7 cellular contexts compared by ENCODE assay signal in genomic region chr11:66258473-66258893, GRCh38. TPM values are rescaled to one million over a fixed set of nuclear protein-coding genes. Genes with fewer than 3 reads are reported as not detected.
DNase-seq lines count a peak whose midpoint lies in the region; ATAC-seq lines count a peak whose summit lies in the region.

No MANE protein-coding gene starts in this region.

- H3K27me3 ChIP-seq in iPS-20b (ENCODE audit: insufficient read depth, low read length): no peaks in the 10 kb centered on the region; the same call in 1 of the 2 replicates
- no peaks in the 10 kb centered on the region for H3K27me3 ChIP-seq in subcutaneous abdominal adipose tissue (ENCODE audit: control insufficient read depth in 5 of 5, insufficient read depth in 4 of 5, low read length in 5 of 5)

- no peaks in the 10 kb centered on the region; the same call in 1 of the 2 replicates for H3K4me1 ChIP-seq in iPS-20b (ENCODE audit: insufficient read depth, low read length)
- peaks cover 3 to 39% (median 30%) of the 10 kb centered on the region in 5 donors for H3K4me1 ChIP-seq in subcutaneous abdominal adipose tissue (ENCODE audit: control insufficient read depth in 5 of 5, insufficient read depth in 5 of 5, low read length in 5 of 5)

- H3K36me3 Mint-ChIP-seq in activated naive CD4-positive, alpha-beta T cell treated with anti-CD3 and anti-CD28 coated beads, Interleukin-2, amount 50 U/mL, for 72 hours: peaks cover 16 to 20% of the 10 kb centered on the region in 2 donors

- H3K9me3 Mint-ChIP-seq in activated naive CD4-positive, alpha-beta T cell treated with anti-CD3 and anti-CD28 coated beads, Interleukin-2, amount 50 U/mL, for 72 hours: no peaks in the 10 kb centered on the region

- H3K9me3 ChIP-seq in iPS-20b (ENCODE audit: insufficient read depth, low read depth, low read length) (no peaks in the 10 kb centered on the region), subcutaneous abdominal adipose tissue (ENCODE audit: control insufficient read depth in 5 of 5, low read length in 5 of 5) (no peaks in the 10 kb centered on the region)

- DNase-seq in activated naive CD4-positive, alpha-beta T cell treated with anti-CD3 and anti-CD28 coated beads, Interleukin-2, amount 50 U/mL, for 72 hours (ENCODE audit: low spot score in 2 of 2): no peak
- no peak for DNase-seq in retina
- no peak for DNase-seq in activated CD4-positive, CD25-positive, alpha-beta regulatory T cell treated with anti-CD3 and anti-CD28 coated beads, Interleukin-2, amount 50 U/mL, for 72 hours

- H3K27ac Mint-ChIP-seq in activated naive CD4-positive, alpha-beta T cell treated with anti-CD3 and anti-CD28 coated beads, Interleukin-2, amount 50 U/mL, for 72 hours: peak overlapping the region; percentile 84 to 96

- peak overlapping the region; percentile 90 for H3K4me3 ChIP-seq in iPS-20b (ENCODE audit: low read length)
- H3K4me3 ChIP-seq in subcutaneous abdominal adipose tissue (ENCODE audit: low read depth in 1 of 5, low read length in 5 of 5): peak overlapping the region in 4 of 5 donors; percentile 80 to 88 (median 86)

- H3K27ac ChIP-seq in iPS-20b (ENCODE audit: low read length) (no peak overlapping the region), subcutaneous abdominal adipose tissue (ENCODE audit: low read depth, low read length) (peak overlapping the region; percentile 60)

- ATAC-seq in HG03108 (IDR thresholded peaks at IDR 0.05; ENCODE audit: unreplicated experiment): peak; percentile 1
- peak in 1 of 2 donors; percentile 1 for ATAC-seq in activated naive CD4-positive, alpha-beta T cell treated with anti-CD3 and anti-CD28 coated beads, Interleukin-2, amount 50 U/mL, for 72 hours
- no peak for ATAC-seq in GM19467 (IDR thresholded peaks at IDR 0.05; ENCODE audit: unreplicated experiment)

- H3K9ac ChIP-seq in iPS-20b (ENCODE audit: low read depth, low read length) (peak overlapping the region; percentile 81; the same call in 1 of the 2 replicates), subcutaneous abdominal adipose tissue (ENCODE audit: low read length in 5 of 5) (peak overlapping the region; percentile 48 to 86 (median 83))

- H3K36me3 ChIP-seq in iPS-20b (ENCODE audit: insufficient read depth, low read depth, low read length) (peaks cover 39% of the 10 kb centered on the region), subcutaneous abdominal adipose tissue (ENCODE audit: control insufficient read depth in 5 of 5, insufficient read depth in 5 of 5, low read length in 5 of 5) (peaks cover 0 to 31% (median 22%) of the 10 kb centered on the region in 5 donors)

RNA-seq across cellular contexts. Expression of gene KLC2, which starts 1.0 kb away (rescaled TPM):
- total RNA-seq in activated naive CD4-positive, alpha-beta T cell treated with anti-CD3 and anti-CD28 coated beads, Interleukin-2, amount 50 U/mL, for 72 hours: 10 to 100 TPM; 26.0 to 69.7 TPM

RNA-seq across cellular contexts. Expression of gene RAB1B, which starts 10.0 kb away (rescaled TPM):
- total RNA-seq in activated naive CD4-positive, alpha-beta T cell treated with anti-CD3 and anti-CD28 coated beads, Interleukin-2, amount 50 U/mL, for 72 hours: 100 to 1,000 TPM; 138 to 153 TPM

RNA-seq across cellular contexts. Expression of gene CNIH2, which starts 19.5 kb away (rescaled TPM):
- total RNA-seq in activated naive CD4-positive, alpha-beta T cell treated with anti-CD3 and anti-CD28 coated beads, Interleukin-2, amount 50 U/mL, for 72 hours: 1 to 10 TPM; 1.7 to 4.5 TPM

RNA-seq across cellular contexts. Expression of gene YIF1A, which starts 30.5 kb away (rescaled TPM):
- 10 to 100 TPM; 45.9 to 55.4 TPM for total RNA-seq in activated naive CD4-positive, alpha-beta T cell treated with anti-CD3 and anti-CD28 coated beads, Interleukin-2, amount 50 U/mL, for 72 hours

RNA-seq across cellular contexts. Expression of gene TMEM151A, which starts 33.2 kb away (rescaled TPM):
- total RNA-seq in activated naive CD4-positive, alpha-beta T cell treated with anti-CD3 and anti-CD28 coated beads, Interleukin-2, amount 50 U/mL, for 72 hours: not detected
